1 cellular context compared by ENCODE assay signal in genomic region chr17:82801377-82801970, GRCh38.
TF ChIP-seq lines count a peak whose summit lies in the region.

No MANE protein-coding gene starts in this region.

TF ChIP-seq in K562, 482 proteins besides CTCF, POLR2A, EP300 and RAD21:
- TF ChIP-seq POLR2G (IDR thresholded peaks at IDR 0.05; ENCODE audit: low read depth, low read length) (peak; percentile 44), TEAD4 (IDR thresholded peaks at IDR 0.05; ENCODE audit: low read length) (no peak), TEAD4 (CRISPR knock-in tag; IDR thresholded peaks at IDR 0.05; ENCODE audit: borderline replicate concordance) (no peak)
